8 cellular contexts compared by ENCODE assay signal in the genomic region with DNA sequence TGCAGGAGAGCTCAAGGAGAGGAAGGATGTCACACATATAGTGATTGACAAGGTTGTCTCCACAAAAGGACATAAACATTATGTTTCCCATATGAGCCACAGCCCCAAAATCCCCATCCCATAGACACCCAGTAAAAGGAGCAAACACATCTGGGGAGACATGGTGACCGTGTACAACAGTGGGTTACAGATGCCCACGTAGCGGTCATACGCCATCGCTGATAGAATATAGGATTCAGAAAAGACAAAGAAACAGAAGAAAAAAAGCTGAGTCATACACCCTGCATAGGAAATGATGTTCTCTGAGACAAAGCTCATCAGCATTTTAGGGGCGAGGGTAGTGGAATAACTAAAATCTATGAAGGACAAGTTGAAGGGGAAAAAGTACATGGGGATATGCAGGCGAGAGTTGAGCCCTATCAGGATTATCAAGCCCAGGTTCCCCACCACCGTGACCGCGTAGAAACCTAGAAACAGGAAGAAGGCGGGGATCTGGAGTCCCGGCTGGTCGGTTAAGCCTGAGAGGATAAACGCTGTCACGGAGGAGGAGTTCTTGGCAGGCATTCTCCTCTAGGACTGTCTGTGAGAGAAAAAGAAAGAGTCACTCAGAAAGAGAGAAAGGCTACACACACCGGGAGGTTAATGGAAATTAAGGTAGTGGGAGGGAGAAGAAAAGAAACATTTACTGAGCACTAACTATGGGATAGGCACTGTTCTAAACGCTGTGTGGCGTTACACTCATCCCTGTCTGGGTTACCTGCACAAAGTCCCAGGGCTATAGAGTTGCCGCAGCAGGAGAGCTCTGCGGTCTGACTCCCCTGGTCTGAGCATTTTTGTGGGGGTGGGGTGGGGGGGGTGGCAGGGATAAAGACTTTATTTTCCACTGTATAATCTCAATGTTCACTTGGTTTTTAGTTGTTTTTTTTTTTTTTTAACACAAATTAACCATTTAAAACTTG. TPM values are rescaled to one million over a fixed set of nuclear protein-coding genes. Genes with fewer than 3 reads are reported as not detected.
DNase-seq lines count a peak whose midpoint lies in the region; ATAC-seq, FAIRE-seq and TF ChIP-seq lines count a peak whose summit lies in the region.

No MANE protein-coding gene starts in this region.

- POLR2A ChIA-PET in AG04449 (lab: Yijun Ruan, JAX): no interaction called here
- POLR2A ChIA-PET in activated CD8-positive, alpha-beta T cell treated with anti-CD3 and anti-CD28 coated beads, Interleukin-2, amount 10 ng/mL, durations not matched to agents 7 days and 5 days (lab: Charles Lee): no interaction called here

- WGBS in small intestine, 3 donors: 28 to 33% (median 30%) methylated on average over 20 of the region's 20 CpGs

- H3K4me1 ChIP-seq in right atrium auricular region (peaks cover 0 to 12% of the 10 kb centered on the region in 2 donors), small intestine (ENCODE audit: control insufficient read depth in 2 of 2, insufficient read depth in 1 of 2, low read depth in 1 of 2, low read length in 1 of 2) (no peaks in the 10 kb centered on the region)

- DNase-seq in AG04449 (ENCODE audit: low read depth, low spot score) (no peak), NB4 (ENCODE audit: low read depth) (peak; percentile 73), right atrium auricular region (ENCODE audit: low spot score) (no peak), small intestine (peak; percentile 2)
- no peak for DNase-seq in activated CD8-positive, alpha-beta T cell treated with anti-CD3 and anti-CD28 coated beads, Interleukin-2, amount 10 ng/mL, durations not matched to agents 7 days and 5 days
- DNase-seq in NK-92 treated with Interleukin-12 subunit alpha and Interleukin-12 subunit beta, amount 100 ng/mL, for 24 hours (lab: John Stamatoyannopoulos, UW): no peak

- H3K9me3 Mint-ChIP-seq in activated CD8-positive, alpha-beta T cell treated with anti-CD3 and anti-CD28 coated beads, Interleukin-2, amount 10 ng/mL, durations not matched to agents 7 days and 5 days (ENCODE audit: insufficient read depth): no peaks in the 10 kb centered on the region

- FAIRE-seq in small intestine (lab: Jason Lieb, UNC): no peak

- H3K36me3 ChIP-seq in right atrium auricular region (no peaks in the 10 kb centered on the region), small intestine (ENCODE audit: control insufficient read depth in 2 of 2, insufficient read depth in 2 of 2, low read length in 2 of 2) (no peaks in the 10 kb centered on the region)

- ATAC-seq in GM19023 (IDR thresholded peaks at IDR 0.05; ENCODE audit: unreplicated experiment) (peak; percentile 50), HG03139 (IDR thresholded peaks at IDR 0.05; ENCODE audit: unreplicated experiment) (no peak)
- ATAC-seq in activated CD8-positive, alpha-beta T cell treated with anti-CD3 and anti-CD28 coated beads, Interleukin-2, amount 10 ng/mL, durations not matched to agents 7 days and 5 days: peak; percentile 73

- H3K4me3 Mint-ChIP-seq in activated CD8-positive, alpha-beta T cell treated with anti-CD3 and anti-CD28 coated beads, Interleukin-2, amount 10 ng/mL, durations not matched to agents 7 days and 5 days: peak overlapping the region; percentile 7

- CTCF ChIA-PET in AG04449 (lab: Yijun Ruan, JAX): interaction anchor here (0.6 kb wide), 1 partner anchor 67 kb away, joined by 3 read pairs; no protein-coding TSS in a partner anchor
- CTCF ChIA-PET in activated CD8-positive, alpha-beta T cell treated with anti-CD3 and anti-CD28 coated beads, Interleukin-2, amount 10 ng/mL, durations not matched to agents 7 days and 5 days (lab: Charles Lee): no interaction called here

- peaks cover 21% of the 10 kb centered on the region for H3K27me3 Mint-ChIP-seq in activated CD8-positive, alpha-beta T cell treated with anti-CD3 and anti-CD28 coated beads, Interleukin-2, amount 10 ng/mL, durations not matched to agents 7 days and 5 days (ENCODE audit: low read depth)

- peaks cover 12% of the 10 kb centered on the region for H3K4me1 Mint-ChIP-seq in activated CD8-positive, alpha-beta T cell treated with anti-CD3 and anti-CD28 coated beads, Interleukin-2, amount 10 ng/mL, durations not matched to agents 7 days and 5 days (ENCODE audit: low read depth)

- H3K36me3 Mint-ChIP-seq in activated CD8-positive, alpha-beta T cell treated with anti-CD3 and anti-CD28 coated beads, Interleukin-2, amount 10 ng/mL, durations not matched to agents 7 days and 5 days (ENCODE audit: low read depth): no peaks in the 10 kb centered on the region

- TF ChIP-seq CTCF in AG04449 (IDR thresholded peaks at IDR 0.05; ENCODE audit: insufficient read depth, low read length, missing control alignments) (no peak), NB4 (IDR thresholded peaks at IDR 0.05; ENCODE audit: low read depth, low read length) (no peak), right atrium auricular region (IDR thresholded peaks at IDR 0.05) (no peak)

- H3K27ac ChIP-seq in right atrium auricular region (peak overlapping the region in 1 of 2 donors; percentile 46), small intestine (ENCODE audit: low read depth in 1 of 2, low read length in 1 of 2) (no peak overlapping the region)

- no peak for TF ChIP-seq POLR2A in NB4 (IDR thresholded peaks at IDR 0.05; ENCODE audit: extremely low read depth, insufficient read length)

- H3K4me3 ChIP-seq in AG04449 (ENCODE audit: low read depth, low read length): peak overlapping the region; percentile 49
- H3K4me3 ChIP-seq in NB4 (ENCODE audit: low read depth, low read length): peak overlapping the region; percentile 56
- peak overlapping the region; percentile 19 to 37 for H3K4me3 ChIP-seq in right atrium auricular region
- no peak overlapping the region for H3K4me3 ChIP-seq in small intestine (ENCODE audit: low read depth in 1 of 2, low read length in 2 of 2)

- H3K9me3 ChIP-seq in right atrium auricular region (no peaks in the 10 kb centered on the region), small intestine (ENCODE audit: control insufficient read depth, low read depth) (no peaks in the 10 kb centered on the region)

- H3K27ac Mint-ChIP-seq in activated CD8-positive, alpha-beta T cell treated with anti-CD3 and anti-CD28 coated beads, Interleukin-2, amount 10 ng/mL, durations not matched to agents 7 days and 5 days: no peak overlapping the region

- no peaks in the 10 kb centered on the region for H3K27me3 ChIP-seq in right atrium auricular region
- no peaks in the 10 kb centered on the region for H3K27me3 ChIP-seq in small intestine (ENCODE audit: control insufficient read depth in 2 of 2, insufficient read depth in 2 of 2, low read length in 2 of 2)

RNA-seq across cellular contexts. Expression of gene OR8B8, which starts 36.1 kb away (rescaled TPM):
- not detected for total RNA-seq in activated CD8-positive, alpha-beta T cell treated with anti-CD3 and anti-CD28 coated beads, Interleukin-2, amount 10 ng/mL, durations not matched to agents 7 days and 5 days
- total RNA-seq in right atrium auricular region: not detected
- not detected for polyA plus RNA-seq in small intestine

RNA-seq across cellular contexts. Expression of gene OR8B4, which starts 57.0 kb away (rescaled TPM):
- total RNA-seq in activated CD8-positive, alpha-beta T cell treated with anti-CD3 and anti-CD28 coated beads, Interleukin-2, amount 10 ng/mL, durations not matched to agents 7 days and 5 days: not detected
- not detected for total RNA-seq in right atrium auricular region
- polyA plus RNA-seq in small intestine: not detected

Comparison
In these comparisons a context has a peak if more than half of its experiments do, and no peak if none do; other contexts are left out.
1. DNase-seq: peak in NB4 (single experiment) and small intestine (single experiment); none in AG04449 (single experiment), activated CD8-positive, alpha-beta T cell treated with anti-CD3 and anti-CD28 coated beads, Interleukin-2, amount 10 ng/mL, durations not matched to agents 7 days and 5 days (single experiment), right atrium auricular region (single experiment) and NK-92 treated with Interleukin-12 subunit alpha and Interleukin-12 subunit beta, amount 100 ng/mL, for 24 hours (single experiment).
2. H3K4me3 ChIP-seq: peak in AG04449 (single experiment), NB4 (single experiment) and right atrium auricular region (2 of 2); none in small intestine (0 of 2).